Comparison of ENCODE assay signal across 1 cellular context in the genomic region with DNA sequence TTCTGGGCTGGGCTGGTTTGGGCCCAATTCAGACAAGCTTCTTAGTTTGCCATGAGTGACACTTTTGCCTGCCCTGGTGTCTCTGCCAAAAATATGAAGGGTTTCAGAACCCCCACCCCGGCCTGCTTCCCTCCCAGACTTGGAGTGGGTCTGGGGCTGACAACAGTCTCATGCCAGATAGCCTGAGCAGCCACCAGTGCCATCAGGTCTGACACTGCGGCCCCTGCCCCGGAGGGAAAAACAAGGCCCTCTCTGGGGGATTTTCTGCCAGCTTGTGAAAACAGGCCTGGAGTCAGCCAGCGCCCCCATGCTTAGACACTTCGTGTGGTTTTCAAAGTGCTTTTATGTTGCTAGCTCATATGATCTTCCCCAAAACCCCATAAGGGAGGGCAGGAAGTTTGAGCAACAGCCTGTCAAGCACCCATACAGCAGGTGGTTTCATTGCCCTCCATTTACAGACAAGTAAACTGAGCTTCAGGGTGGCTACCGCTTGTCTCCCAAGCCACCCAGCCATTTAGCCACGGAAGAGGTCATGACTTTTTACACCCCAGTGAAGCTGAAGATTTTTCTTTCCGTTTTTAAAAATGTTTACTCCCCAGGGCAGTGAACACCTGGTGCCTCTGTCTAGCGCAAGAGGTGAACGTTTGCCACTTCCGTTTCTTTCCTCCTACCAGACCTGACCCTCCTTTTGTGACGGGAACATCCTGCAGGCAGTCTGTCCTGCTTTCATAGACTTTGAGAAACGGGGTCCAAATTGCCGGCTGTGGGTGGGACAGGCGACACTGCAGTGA.
TF ChIP-seq lines count a peak whose summit lies in the region.

No MANE protein-coding gene starts in this region.

TF ChIP-seq in GM12878, 131 proteins besides CTCF, POLR2A, EP300 and RAD21 (continued from another document):
- TF ChIP-seq, protein P1, sequence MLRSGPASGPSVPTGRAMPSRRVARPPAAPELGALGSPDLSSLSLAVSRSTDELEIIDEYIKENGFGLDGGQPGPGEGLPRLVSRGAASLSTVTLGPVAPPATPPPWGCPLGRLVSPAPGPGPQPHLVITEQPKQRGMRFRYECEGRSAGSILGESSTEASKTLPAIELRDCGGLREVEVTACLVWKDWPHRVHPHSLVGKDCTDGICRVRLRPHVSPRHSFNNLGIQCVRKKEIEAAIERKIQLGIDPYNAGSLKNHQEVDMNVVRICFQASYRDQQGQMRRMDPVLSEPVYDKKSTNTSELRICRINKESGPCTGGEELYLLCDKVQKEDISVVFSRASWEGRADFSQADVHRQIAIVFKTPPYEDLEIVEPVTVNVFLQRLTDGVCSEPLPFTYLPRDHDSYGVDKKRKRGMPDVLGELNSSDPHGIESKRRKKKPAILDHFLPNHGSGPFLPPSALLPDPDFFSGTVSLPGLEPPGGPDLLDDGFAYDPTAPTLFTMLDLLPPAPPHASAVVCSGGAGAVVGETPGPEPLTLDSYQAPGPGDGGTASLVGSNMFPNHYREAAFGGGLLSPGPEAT (IDR thresholded peaks at IDR 0.05; ENCODE audit: low read depth) = peak; percentile 92
- TF ChIP-seq STAT3 (IDR thresholded peaks at IDR 0.05; ENCODE audit: low read depth, low read length) = 0 out of 2 replicates have a peak, but pooled peaks have one; percentile 84
- TF ChIP-seq, protein P2, sequence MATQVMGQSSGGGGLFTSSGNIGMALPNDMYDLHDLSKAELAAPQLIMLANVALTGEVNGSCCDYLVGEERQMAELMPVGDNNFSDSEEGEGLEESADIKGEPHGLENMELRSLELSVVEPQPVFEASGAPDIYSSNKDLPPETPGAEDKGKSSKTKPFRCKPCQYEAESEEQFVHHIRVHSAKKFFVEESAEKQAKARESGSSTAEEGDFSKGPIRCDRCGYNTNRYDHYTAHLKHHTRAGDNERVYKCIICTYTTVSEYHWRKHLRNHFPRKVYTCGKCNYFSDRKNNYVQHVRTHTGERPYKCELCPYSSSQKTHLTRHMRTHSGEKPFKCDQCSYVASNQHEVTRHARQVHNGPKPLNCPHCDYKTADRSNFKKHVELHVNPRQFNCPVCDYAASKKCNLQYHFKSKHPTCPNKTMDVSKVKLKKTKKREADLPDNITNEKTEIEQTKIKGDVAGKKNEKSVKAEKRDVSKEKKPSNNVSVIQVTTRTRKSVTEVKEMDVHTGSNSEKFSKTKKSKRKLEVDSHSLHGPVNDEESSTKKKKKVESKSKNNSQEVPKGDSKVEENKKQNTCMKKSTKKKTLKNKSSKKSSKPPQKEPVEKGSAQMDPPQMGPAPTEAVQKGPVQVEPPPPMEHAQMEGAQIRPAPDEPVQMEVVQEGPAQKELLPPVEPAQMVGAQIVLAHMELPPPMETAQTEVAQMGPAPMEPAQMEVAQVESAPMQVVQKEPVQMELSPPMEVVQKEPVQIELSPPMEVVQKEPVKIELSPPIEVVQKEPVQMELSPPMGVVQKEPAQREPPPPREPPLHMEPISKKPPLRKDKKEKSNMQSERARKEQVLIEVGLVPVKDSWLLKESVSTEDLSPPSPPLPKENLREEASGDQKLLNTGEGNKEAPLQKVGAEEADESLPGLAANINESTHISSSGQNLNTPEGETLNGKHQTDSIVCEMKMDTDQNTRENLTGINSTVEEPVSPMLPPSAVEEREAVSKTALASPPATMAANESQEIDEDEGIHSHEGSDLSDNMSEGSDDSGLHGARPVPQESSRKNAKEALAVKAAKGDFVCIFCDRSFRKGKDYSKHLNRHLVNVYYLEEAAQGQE (IDR thresholded peaks at IDR 0.05; ENCODE audit: low read depth, low read length) = no peak
- 0 out of 2 replicates have a peak, but pooled peaks have one; percentile 59 for TF ChIP-seq POLR2AphosphoS5 (IDR thresholded peaks at IDR 0.05; ENCODE audit: low read length)
- TF ChIP-seq SUPT20H (IDR thresholded peaks at IDR 0.05; ENCODE audit: borderline replicate concordance, control insufficient read depth, low read depth, low read length) = no peak
- peak; percentile 72 for TF ChIP-seq RAD51 (IDR thresholded peaks at IDR 0.05)
- TF ChIP-seq GATAD2B (conservative IDR thresholded peaks at IDR 0.05; ENCODE audit: low read depth) = peak; percentile 98
- no peak for TF ChIP-seq MYC (IDR thresholded peaks at IDR 0.05; ENCODE audit: insufficient read depth, insufficient read length, insufficient replicate concordance, low read length, severe bottlenecking)
- peak; percentile 50; the same call in 1 of the 2 replicates for TF ChIP-seq CHD2 (IDR thresholded peaks at IDR 0.05; ENCODE audit: borderline replicate concordance, low read depth, low read length)
- TF ChIP-seq GABPA (IDR thresholded peaks at IDR 0.05; ENCODE audit: low read depth) = no peak
- TF ChIP-seq ZNF274 (IDR thresholded peaks at IDR 0.05; ENCODE audit: insufficient read depth, insufficient read length) = no peak
- TF ChIP-seq, protein P3, sequence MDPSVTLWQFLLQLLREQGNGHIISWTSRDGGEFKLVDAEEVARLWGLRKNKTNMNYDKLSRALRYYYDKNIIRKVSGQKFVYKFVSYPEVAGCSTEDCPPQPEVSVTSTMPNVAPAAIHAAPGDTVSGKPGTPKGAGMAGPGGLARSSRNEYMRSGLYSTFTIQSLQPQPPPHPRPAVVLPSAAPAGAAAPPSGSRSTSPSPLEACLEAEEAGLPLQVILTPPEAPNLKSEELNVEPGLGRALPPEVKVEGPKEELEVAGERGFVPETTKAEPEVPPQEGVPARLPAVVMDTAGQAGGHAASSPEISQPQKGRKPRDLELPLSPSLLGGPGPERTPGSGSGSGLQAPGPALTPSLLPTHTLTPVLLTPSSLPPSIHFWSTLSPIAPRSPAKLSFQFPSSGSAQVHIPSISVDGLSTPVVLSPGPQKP (IDR thresholded peaks at IDR 0.05; ENCODE audit: low read depth, low read length) = peak; percentile 66; the same call in 1 of the 2 replicates
- no peak for TF ChIP-seq SMARCA5 (IDR thresholded peaks at IDR 0.05)
- TF ChIP-seq, protein P4, sequence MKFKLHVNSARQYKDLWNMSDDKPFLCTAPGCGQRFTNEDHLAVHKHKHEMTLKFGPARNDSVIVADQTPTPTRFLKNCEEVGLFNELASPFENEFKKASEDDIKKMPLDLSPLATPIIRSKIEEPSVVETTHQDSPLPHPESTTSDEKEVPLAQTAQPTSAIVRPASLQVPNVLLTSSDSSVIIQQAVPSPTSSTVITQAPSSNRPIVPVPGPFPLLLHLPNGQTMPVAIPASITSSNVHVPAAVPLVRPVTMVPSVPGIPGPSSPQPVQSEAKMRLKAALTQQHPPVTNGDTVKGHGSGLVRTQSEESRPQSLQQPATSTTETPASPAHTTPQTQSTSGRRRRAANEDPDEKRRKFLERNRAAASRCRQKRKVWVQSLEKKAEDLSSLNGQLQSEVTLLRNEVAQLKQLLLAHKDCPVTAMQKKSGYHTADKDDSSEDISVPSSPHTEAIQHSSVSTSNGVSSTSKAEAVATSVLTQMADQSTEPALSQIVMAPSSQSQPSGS (IDR thresholded peaks at IDR 0.05; ENCODE audit: low read length) = no peak
- TF ChIP-seq WRNIP1 (IDR thresholded peaks at IDR 0.05; ENCODE audit: borderline replicate concordance, low read depth, low read length) = peak; percentile 25; the same call in 1 of the 2 replicates
- peak; percentile 92 for TF ChIP-seq EED (IDR thresholded peaks at IDR 0.05; ENCODE audit: low read depth)
- no peak for TF ChIP-seq NFYA (IDR thresholded peaks at IDR 0.05; ENCODE audit: borderline replicate concordance, low read depth, low read length)
- no peak for TF ChIP-seq NFIC (IDR thresholded peaks at IDR 0.05; ENCODE audit: low read depth, low read length)
- TF ChIP-seq SPI1 (IDR thresholded peaks at IDR 0.05; ENCODE audit: borderline replicate concordance, insufficient read depth, low read depth, low read length) = peak; percentile 79
